In genomic region chr16:81708459-81709368, GRCh38 we compare ENCODE assay signal across 13 cellular contexts.
DNase-seq lines count a peak whose midpoint lies in the region; ATAC-seq, FAIRE-seq and TF ChIP-seq lines count a peak whose summit lies in the region.
"Had no signal": no experiment of that assay in that cellular context is flagged by ENCODE, and none has a peak within 500 bp of the region (broad histone marks: within the 10 kb centered on the region; RNA-seq: fewer than 3 reads in every experiment).

No MANE protein-coding gene starts in this region.

- DNase-seq in C1 segment of cervical spinal cord (lab: John Stamatoyannopoulos, UW) = peak in 9 of 14 donors; percentile 26 to 72 (median 36)
- DNase-seq in HCT116 (ENCODE audit: low read depth, low spot score) = no peak
- DNase-seq in H1 (ENCODE audit: low read depth in 1 of 2, low spot score in 2 of 2) = no peak
- DNase-seq in neuronal stem cell (ENCODE audit: low spot score) = no peak
- no peak for DNase-seq in osteoblast (ENCODE audit: insufficient read length, low spot score, missing footprints)
- no peak for DNase-seq in ovary
- no peak for DNase-seq in activated T-cell treated with anti-CD3 and anti-CD28 coated beads, Interleukin-2, amount 50 U/mL, for 48 hours
- DNase-seq: foreskin melanocyte; NCI-H2081 treated with DMSO at 0.1 percent for 48 hours; stimulated activated CD4-positive, alpha-beta T cell treated with anti-CD3 and anti-CD28 coated beads, Interleukin-4, amount 100 ng/mL, for 1 hour; stimulated activated naive CD8-positive, alpha-beta T cell treated with anti-CD3 and anti-CD28 coated beads, Interleukin-15, amount 100 ng/mL, for 72 hours had no signal

- no peak overlapping the region for H2BK12ac ChIP-seq in H1 (ENCODE audit: low read depth, low read length)
- H2BK12ac ChIP-seq in neuronal stem cell (ENCODE audit: low read length) = no peak overlapping the region

- no peak overlapping the region for H2AK5ac ChIP-seq in H1 (ENCODE audit: low read depth, low read length)
- H2AK5ac ChIP-seq in neuronal stem cell (ENCODE audit: low read depth, low read length) = no peak overlapping the region

- TF ChIP-seq CTCF in HCT116 (IDR thresholded peaks at IDR 0.05 in 2 of 3, conservative IDR thresholded peaks at IDR 0.05 in 1 of 3; ENCODE audit: borderline replicate concordance in 1 of 3, insufficient read depth in 1 of 3, low read depth in 2 of 3, low read length in 2 of 3) (no peak), H1 (IDR thresholded peaks at IDR 0.05; ENCODE audit: control extremely low read depth in 1 of 3, insufficient read depth in 1 of 3, low read depth in 1 of 3, low read length in 3 of 3) (no peak), osteoblast (IDR thresholded peaks at IDR 0.05; ENCODE audit: extremely low read depth, low read depth, low read length) (no peak), ovary (IDR thresholded peaks at IDR 0.05) (no peak)

- peaks cover 9 to 24% of the 10 kb centered on the region in 2 experiments for H3K36me3 ChIP-seq in HCT116 (ENCODE audit: control insufficient read depth in 1 of 2, insufficient read depth in 2 of 2, low read length in 2 of 2)
- peaks cover 3 to 17% (median 11%) of the 10 kb centered on the region in 4 experiments; a peak in 7 of 8 replicates for H3K36me3 ChIP-seq in H1 (ENCODE audit: control insufficient read depth in 2 of 4, insufficient read depth in 4 of 4, low read length in 3 of 4)
- peaks cover 25 to 43% of the 10 kb centered on the region in 2 donors for H3K36me3 ChIP-seq in neuronal stem cell (replicated peaks in 1 of 2; ENCODE audit: control insufficient read depth in 2 of 2, insufficient read depth in 2 of 2, low read length in 2 of 2)
- H3K36me3 ChIP-seq in osteoblast (ENCODE audit: insufficient read depth, low read length) = peaks cover 27% of the 10 kb centered on the region
- H3K36me3 ChIP-seq in ovary = no peaks in the 10 kb centered on the region

- intact Hi-C loops in HCT116 (cut with micrococcal nuclease) (no loop called here), ovary (cut with DNase I) (loop anchor here in 1 of 4 donors (10.0 kb wide), 2 partner anchors 54 to 164 kb away; no protein-coding TSS in a partner anchor)

- 95% methylated on average over 10 of the region's 11 CpGs; no CpG with 5 or more reads in 1 of the 2 experiments for WGBS in H1 (ENCODE audit: extremely low coverage in 1 of 2, insufficient coverage in 1 of 2, insufficient read length in 1 of 2, insufficient replicate concordance in 2 of 2, low coverage in 1 of 2, low lambda C conversion rate in 2 of 2, missing lambda C conversion rate in 1 of 2), 2 experiments
- no CpG with 5 or more reads among the region's 11 CpGs for WGBS in neuronal stem cell (ENCODE audit: extremely low coverage in 2 of 2, insufficient read length in 2 of 2, insufficient replicate concordance in 1 of 2), 2 donors
- 67 to 74% (median 71%) methylated on average over 11 of the region's 11 CpGs for WGBS in ovary, 3 donors

- H2BK5ac ChIP-seq in H1 (ENCODE audit: low read depth, low read length) = no peak overlapping the region
- H2BK5ac ChIP-seq in neuronal stem cell (ENCODE audit: low read length) = peak overlapping the region; percentile 90

- H2BK120ac ChIP-seq in H1 (replicated peaks; ENCODE audit: low read depth, low read length) = no peak overlapping the region
- H2BK120ac ChIP-seq in neuronal stem cell (ENCODE audit: low read depth, low read length) = no peak overlapping the region

- ATAC-seq in HCT116 (no peak), GM21723 (IDR thresholded peaks at IDR 0.05; ENCODE audit: unreplicated experiment) (no peak)
- ATAC-seq: stimulated activated naive CD8-positive, alpha-beta T cell treated with anti-CD3 and anti-CD28 coated beads, Interleukin-15, amount 100 ng/mL, for 72 hours had no signal

- H3K14ac ChIP-seq in H1 (ENCODE audit: insufficient read length) (no peak overlapping the region), neuronal stem cell (ENCODE audit: low read length) (no peak overlapping the region)

- H3K4ac ChIP-seq in H1 (replicated peaks; ENCODE audit: insufficient read length, low read depth, low read length) (no peak overlapping the region), neuronal stem cell (ENCODE audit: low read length) (no peak overlapping the region)

- peak overlapping the region; percentile 30 for H3K4me2 ChIP-seq in HCT116 (ENCODE audit: low read length)
- no peak overlapping the region for H3K4me2 ChIP-seq in H1 (ENCODE audit: insufficient read depth in 1 of 2, low read depth in 2 of 2, low read length in 2 of 2)
- no peak overlapping the region for H3K4me2 ChIP-seq in neuronal stem cell (ENCODE audit: insufficient read depth, low read length, poor library complexity, severe bottlenecking)
- no peak overlapping the region for H3K4me2 ChIP-seq in osteoblast (ENCODE audit: insufficient read depth, low read length)

- no peak overlapping the region for H3K23ac ChIP-seq in H1 (ENCODE audit: insufficient read length)
- no peak overlapping the region for H3K23ac ChIP-seq in neuronal stem cell (ENCODE audit: low read depth, low read length, poor library complexity)

- no peak overlapping the region for H3K56ac ChIP-seq in H1 (replicated peaks; ENCODE audit: insufficient read length, low read depth, low read length)

- H3K9ac ChIP-seq in HCT116 (ENCODE audit: low read length) (peak overlapping the region; percentile 19; the same call in 1 of the 2 replicates), H1 (replicated peaks in 1 of 4; ENCODE audit: extremely low read depth in 1 of 4, low read depth in 3 of 4, low read length in 3 of 4) (no peak overlapping the region), neuronal stem cell (ENCODE audit: low read depth, low read length, poor library complexity) (no peak overlapping the region)
- H3K9ac ChIP-seq: parathyroid adenoma had no signal

- H3K9me2 ChIP-seq in HCT116 (ENCODE audit: insufficient read depth) = no peaks in the 10 kb centered on the region

- H3K79me2 ChIP-seq in HCT116 (ENCODE audit: insufficient read depth, low read length) (no peaks in the 10 kb centered on the region), H1 (ENCODE audit: control insufficient read depth in 1 of 2, insufficient read depth in 2 of 2, low read length in 2 of 2) (no peaks in the 10 kb centered on the region), osteoblast (ENCODE audit: insufficient read depth, low read length) (no peaks in the 10 kb centered on the region)
- H3K79me2 ChIP-seq: parathyroid adenoma had no signal

- no peaks in the 10 kb centered on the region for H3K23me2 ChIP-seq in H1 (ENCODE audit: low read depth, low read length)

- BruUV-seq in HCT116 (replicated peaks; lab: Mats Ljungman, UMichigan) = no TSS peak

- H4K8ac ChIP-seq in H1 (ENCODE audit: extremely low read depth, insufficient read depth, low read length) (no peak overlapping the region), neuronal stem cell (ENCODE audit: low read depth, low read length) (no peak overlapping the region)

- no peak overlapping the region for H3K4me3 ChIP-seq in HCT116 (replicated peaks in 1 of 2; ENCODE audit: low read depth in 1 of 2, low read length in 2 of 2)
- no peak overlapping the region for H3K4me3 ChIP-seq in H1 (ENCODE audit: extremely low read depth in 1 of 4, insufficient read depth in 2 of 4, low read depth in 3 of 4, low read length in 4 of 4)
- H3K4me3 ChIP-seq in neuronal stem cell (ENCODE audit: low read length in 2 of 2) = no peak overlapping the region
- H3K4me3 ChIP-seq in osteoblast (ENCODE audit: insufficient read depth, low read length) = no peak overlapping the region
- no peak overlapping the region for H3K4me3 ChIP-seq in ovary

- no peak overlapping the region for H2AFZ ChIP-seq in HCT116 (ENCODE audit: low read depth, low read length, poor library complexity, severe bottlenecking)
- no peak overlapping the region for H2AFZ ChIP-seq in H1 (ENCODE audit: low read length)
- no peak overlapping the region for H2AFZ ChIP-seq in neuronal stem cell (ENCODE audit: low read length)
- no peak overlapping the region for H2AFZ ChIP-seq in osteoblast (ENCODE audit: low read length)
- H2AFZ ChIP-seq: parathyroid adenoma had no signal

- no peak for FAIRE-seq in H1 (lab: Jason Lieb, UNC)

- RAD21 ChIA-PET in HCT116 (lab: Charles Lee; ENCODE audit: low non-redundant PET in 1 of 2, low total read pairs in 2 of 2, uncharacterized antibody in 2 of 2, unreplicated experiment in 2 of 2) = no interaction called here

- H3K79me1 ChIP-seq in H1 (ENCODE audit: low read depth, low read length) = no peaks in the 10 kb centered on the region
- H3K79me1 ChIP-seq in neuronal stem cell (ENCODE audit: low read depth, low read length) = no peaks in the 10 kb centered on the region

- TF ChIP-seq POLR2A in HCT116 (IDR thresholded peaks at IDR 0.05; ENCODE audit: borderline replicate concordance, extremely low read depth, insufficient read depth, insufficient read length) (no peak), H1 (IDR thresholded peaks at IDR 0.05; ENCODE audit: control extremely low read depth in 1 of 2, low read depth in 2 of 2, low read length in 2 of 2) (no peak), ovary (IDR thresholded peaks at IDR 0.05) (no peak)

- H3K9me3 ChIP-seq in HCT116 (ENCODE audit: control insufficient read depth in 1 of 2, insufficient read depth in 1 of 2, low read depth in 1 of 2, low read length in 2 of 2) (no peaks in the 10 kb centered on the region), H1 (ENCODE audit: insufficient read depth in 2 of 2, low read depth in 1 of 2, low read length in 1 of 2) (no peaks in the 10 kb centered on the region), neuronal stem cell (replicated peaks in 1 of 2; ENCODE audit: control insufficient read depth in 2 of 2, insufficient read depth in 1 of 2, low read depth in 1 of 2, low read length in 2 of 2) (no peaks in the 10 kb centered on the region), osteoblast (ENCODE audit: low read depth, low read length) (no peaks in the 10 kb centered on the region), ovary (no peaks in the 10 kb centered on the region)

- H3K18ac ChIP-seq in H1 (ENCODE audit: extremely low read depth, low read length) (no peak overlapping the region), neuronal stem cell (ENCODE audit: low read length) (no peak overlapping the region)

- TF ChIP-seq EP300 in H1 (IDR thresholded peaks at IDR 0.05; ENCODE audit: borderline replicate concordance in 1 of 2, low read depth in 2 of 2, low read length in 2 of 2) = no peak
- no peak for TF ChIP-seq EP300 in ovary (IDR thresholded peaks at IDR 0.05)

- no peaks in the 10 kb centered on the region for H3K27me3 ChIP-seq in HCT116 (ENCODE audit: insufficient read depth, low read length)
- H3K27me3 ChIP-seq in H1 (replicated peaks in 1 of 4; ENCODE audit: control insufficient read depth in 3 of 4, extremely low read depth in 1 of 4, insufficient read depth in 3 of 4, low read length in 3 of 4) = no peaks in the 10 kb centered on the region
- no peaks in the 10 kb centered on the region for H3K27me3 ChIP-seq in neuronal stem cell (ENCODE audit: control insufficient read depth in 3 of 3, insufficient read depth in 3 of 3, low read depth in 1 of 3, low read length in 3 of 3)
- no peaks in the 10 kb centered on the region for H3K27me3 ChIP-seq in osteoblast (ENCODE audit: insufficient read depth, low read length)
- H3K27me3 ChIP-seq in ovary = no peaks in the 10 kb centered on the region

- H4K5ac ChIP-seq in H1 (ENCODE audit: insufficient read length, low read depth, low read length) = no peak overlapping the region

- H4K91ac ChIP-seq in H1 (replicated peaks; ENCODE audit: insufficient read length, low read length) (no peak overlapping the region), neuronal stem cell (ENCODE audit: low read depth, low read length, poor library complexity) (no peak overlapping the region)

- H3K4me1 ChIP-seq in HCT116 (ENCODE audit: control insufficient read depth in 1 of 2, insufficient read depth in 2 of 2, low read length in 2 of 2) = peaks cover 35 to 77% of the 10 kb centered on the region in 2 experiments
- H3K4me1 ChIP-seq in H1 (replicated peaks in 1 of 4; ENCODE audit: control insufficient read depth in 3 of 4, insufficient read depth in 4 of 4, low read length in 3 of 4) = peaks cover 0 to 22% (median 19%) of the 10 kb centered on the region in 4 experiments; a peak in 6 of 7 replicates
- peaks cover 19 to 23% of the 10 kb centered on the region in 2 donors for H3K4me1 ChIP-seq in neuronal stem cell (ENCODE audit: control insufficient read depth in 2 of 2, insufficient read depth in 1 of 2, low read depth in 1 of 2, low read length in 2 of 2)
- peaks cover 14% of the 10 kb centered on the region for H3K4me1 ChIP-seq in osteoblast (ENCODE audit: insufficient read depth, low read length)
- H3K4me1 ChIP-seq in ovary (ENCODE audit: insufficient read depth) = peaks cover 12% of the 10 kb centered on the region
- H3K4me1 ChIP-seq: parathyroid adenoma had no signal

- H4K20me1 ChIP-seq in HCT116 (ENCODE audit: insufficient read depth) = 0 out of 2 replicates have a peak, but pooled peaks cover 3% of the 10 kb centered on the region
- H4K20me1 ChIP-seq in H1 (replicated peaks in 1 of 2; ENCODE audit: control insufficient read depth in 1 of 2, insufficient read depth in 2 of 2, low read length in 2 of 2) = no peaks in the 10 kb centered on the region
- peaks cover 3% of the 10 kb centered on the region for H4K20me1 ChIP-seq in osteoblast (ENCODE audit: insufficient read depth, low read length)

- CTCF ChIA-PET in HCT116 (lab: Charles Lee) (interaction anchor here (1.5 kb wide), 1 partner anchor 11 kb away, joined by 7 read pairs; no protein-coding TSS in a partner anchor), H1 (lab: Charles Lee; ENCODE audit: partially characterized antibody) (interaction anchor here (1.0 to 4.9 kb wide), 5 partner anchors 9 to 26 kb away, joined by 3 to 23 read pairs (median 4); no protein-coding TSS in a partner anchor)

- no peak for TF ChIP-seq RAD21 in HCT116 (IDR thresholded peaks at IDR 0.05; ENCODE audit: low read depth)
- TF ChIP-seq RAD21 in H1 (IDR thresholded peaks at IDR 0.05 in 1 of 2, conservative IDR thresholded peaks at IDR 0.05 in 1 of 2; ENCODE audit: low read depth in 2 of 2, low read length in 2 of 2) = no peak

- POLR2A ChIA-PET in HCT116 (lab: Charles Lee) = no interaction called here
- POLR2A ChIA-PET in H1 (lab: Charles Lee; ENCODE audit: partially characterized antibody) = interaction anchor here (1.2 kb wide), 1 partner anchor 21 kb away, joined by 3 read pairs; no protein-coding TSS in a partner anchor

- H2BK15ac ChIP-seq in H1 (ENCODE audit: low read length) (no peak overlapping the region), neuronal stem cell (ENCODE audit: low read length) (no peak overlapping the region)

- H2BK20ac ChIP-seq in H1 (ENCODE audit: low read length) = no peak overlapping the region

- peak overlapping the region; percentile 43; the same call in 1 of the 2 replicates for H3K27ac ChIP-seq in HCT116 (ENCODE audit: low read depth, low read length)
- H3K27ac ChIP-seq in H1 (ENCODE audit: low read depth, low read length) = no peak overlapping the region
- H3K27ac ChIP-seq in neuronal stem cell (replicated peaks; ENCODE audit: low read length) = peak overlapping the region; percentile 41
- no peak overlapping the region for H3K27ac ChIP-seq in osteoblast (ENCODE audit: low read depth, low read length)
- H3K27ac ChIP-seq in ovary = no peak overlapping the region
- H3K27ac ChIP-seq: parathyroid adenoma had no signal

Comparison
In these comparisons a context has a peak if more than half of its experiments do, and no peak if none do; other contexts are left out.
1. DNase-seq: peak in C1 segment of cervical spinal cord (9 of 14); none in HCT116 (single experiment), H1 (0 of 2), neuronal stem cell (single experiment), osteoblast (single experiment), ovary (0 of 5) and activated T-cell treated with anti-CD3 and anti-CD28 coated beads, Interleukin-2, amount 50 U/mL, for 48 hours (0 of 2).
2. H3K27ac ChIP-seq: peak in HCT116 (single experiment) and neuronal stem cell (single experiment); none in H1 (single experiment), osteoblast (single experiment) and ovary (0 of 2).